In the genomic region with DNA sequence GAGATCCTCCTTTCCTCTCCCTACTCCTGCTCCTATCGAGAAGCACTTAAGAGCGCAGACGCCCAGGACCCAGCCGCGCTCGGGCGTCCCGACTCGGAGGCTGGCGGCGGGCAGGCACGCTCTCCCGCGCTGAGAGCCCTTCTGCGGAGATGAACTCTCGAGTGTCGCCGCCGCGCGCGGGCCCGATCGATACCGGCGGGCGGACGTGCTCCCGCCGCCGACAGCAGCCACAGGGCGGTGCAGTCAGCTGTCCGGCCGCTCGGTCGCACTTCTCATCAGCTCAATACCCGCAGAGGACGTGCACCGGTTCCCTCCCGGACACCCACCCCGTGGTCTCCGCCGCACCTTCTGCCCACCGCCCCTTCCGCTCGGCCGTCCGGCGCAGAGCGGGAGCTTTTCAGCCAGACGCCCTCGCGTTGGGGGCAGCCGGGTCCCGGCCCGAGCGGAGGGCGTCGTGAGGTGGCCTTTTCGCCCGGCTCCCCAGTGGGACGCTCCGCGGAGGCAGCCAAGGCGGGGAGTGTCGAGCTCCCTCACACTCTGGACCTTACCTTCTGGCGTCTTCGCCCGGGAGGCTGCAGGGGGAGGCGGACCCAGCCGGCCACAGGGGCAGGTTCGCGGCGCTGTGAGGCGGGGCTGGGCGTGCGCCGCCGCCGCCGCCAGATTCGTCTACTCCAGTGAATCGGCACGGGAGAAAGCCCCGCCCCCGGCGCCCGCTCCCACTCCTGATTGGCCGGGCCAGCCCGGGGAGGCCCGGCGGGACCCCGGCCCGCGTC, we compare ENCODE assay signal across 8 cellular contexts. TPM values are rescaled to one million over a fixed set of nuclear protein-coding genes. Genes with fewer than 3 reads are reported as not detected.
DNase-seq lines count a peak whose midpoint lies in the region; ATAC-seq and TF ChIP-seq lines count a peak whose summit lies in the region.

No MANE protein-coding gene starts in this region.

- peak overlapping the region; percentile 68 for H3K4me3 Mint-ChIP-seq in activated CD8-positive, alpha-beta T cell treated with anti-CD3 and anti-CD28 coated beads, Interleukin-2, amount 10 ng/mL, durations not matched to agents 7 days and 5 days
- peak overlapping the region; percentile 27 for H3K4me3 Mint-ChIP-seq in endodermal cell

- H3K27me3 Mint-ChIP-seq in activated CD8-positive, alpha-beta T cell treated with anti-CD3 and anti-CD28 coated beads, Interleukin-2, amount 10 ng/mL, durations not matched to agents 7 days and 5 days (ENCODE audit: low read depth) = peaks cover 51% of the 10 kb centered on the region
- H3K27me3 Mint-ChIP-seq in endodermal cell (ENCODE audit: insufficient read depth) = peaks cover 88% of the 10 kb centered on the region

- H3K9me3 ChIP-seq in endodermal cell (ENCODE audit: control insufficient read depth, low read length) (no peaks in the 10 kb centered on the region), mucosa of descending colon (no peaks in the 10 kb centered on the region)

- DNase-seq in AG08396 (ENCODE audit: low spot score) = peak; percentile 78
- DNase-seq in NCI-H446 (lab: John Stamatoyannopoulos, UW) = peak; percentile 64 to 94
- peak; percentile 63 for DNase-seq in activated CD8-positive, alpha-beta T cell treated with anti-CD3 and anti-CD28 coated beads, Interleukin-2, amount 10 ng/mL, durations not matched to agents 7 days and 5 days
- peak; percentile 97 for DNase-seq in endodermal cell
- DNase-seq in mucosa of descending colon = peak; percentile 72 to 78 (median 72)
- DNase-seq in stimulated activated CD8-positive, alpha-beta memory T cell treated with anti-CD3 and anti-CD28 coated beads, Interleukin-4, amount 100 ng/mL, for 48 hours = peak; percentile 88

- H3K27ac Mint-ChIP-seq in activated CD8-positive, alpha-beta T cell treated with anti-CD3 and anti-CD28 coated beads, Interleukin-2, amount 10 ng/mL, durations not matched to agents 7 days and 5 days = no peak overlapping the region
- H3K27ac Mint-ChIP-seq in endodermal cell = no peak overlapping the region

- TF ChIP-seq CTCF in endodermal cell (conservative IDR thresholded peaks at IDR 0.05) (peak; percentile 32), mucosa of descending colon (IDR thresholded peaks at IDR 0.05) (no peak)

- H3K36me3 Mint-ChIP-seq in activated CD8-positive, alpha-beta T cell treated with anti-CD3 and anti-CD28 coated beads, Interleukin-2, amount 10 ng/mL, durations not matched to agents 7 days and 5 days (ENCODE audit: low read depth) = no peaks in the 10 kb centered on the region
- peaks cover 4% of the 10 kb centered on the region for H3K36me3 Mint-ChIP-seq in endodermal cell (ENCODE audit: low read depth)

- no peaks in the 10 kb centered on the region for H3K9me3 Mint-ChIP-seq in activated CD8-positive, alpha-beta T cell treated with anti-CD3 and anti-CD28 coated beads, Interleukin-2, amount 10 ng/mL, durations not matched to agents 7 days and 5 days (ENCODE audit: insufficient read depth)
- H3K9me3 Mint-ChIP-seq in endodermal cell = no peaks in the 10 kb centered on the region

- H3K4me1 Mint-ChIP-seq in activated CD8-positive, alpha-beta T cell treated with anti-CD3 and anti-CD28 coated beads, Interleukin-2, amount 10 ng/mL, durations not matched to agents 7 days and 5 days (ENCODE audit: low read depth) = peaks cover 16% of the 10 kb centered on the region
- peaks cover 7% of the 10 kb centered on the region for H3K4me1 Mint-ChIP-seq in endodermal cell

- POLR2A ChIA-PET in activated CD8-positive, alpha-beta T cell treated with anti-CD3 and anti-CD28 coated beads, Interleukin-2, amount 10 ng/mL, durations not matched to agents 7 days and 5 days (lab: Charles Lee) = no interaction called here

- ATAC-seq in GM19023 (IDR thresholded peaks at IDR 0.05; ENCODE audit: unreplicated experiment) = peak; percentile 78
- peak; percentile 67 for ATAC-seq in HG03159 (IDR thresholded peaks at IDR 0.05; ENCODE audit: unreplicated experiment)
- peak; percentile 77 for ATAC-seq in activated CD8-positive, alpha-beta T cell treated with anti-CD3 and anti-CD28 coated beads, Interleukin-2, amount 10 ng/mL, durations not matched to agents 7 days and 5 days
- ATAC-seq in mucosa of descending colon = peak; percentile 87

- H3K36me3 ChIP-seq in endodermal cell (ENCODE audit: control insufficient read depth, insufficient read depth, low read length) (no peaks in the 10 kb centered on the region), mucosa of descending colon (ENCODE audit: low read depth) (no peaks in the 10 kb centered on the region)

- intact Hi-C loops in mucosa of descending colon (cut with DNase I, micrococcal nuclease) = no loop called here

- H3K4me3 ChIP-seq in endodermal cell (ENCODE audit: low read length) = peak overlapping the region; percentile 72
- no peak overlapping the region for H3K4me3 ChIP-seq in mucosa of descending colon

- WGBS in endodermal cell (ENCODE audit: insufficient coverage in 1 of 2, insufficient read length in 1 of 2), 2 experiments = 0 to 2% methylated on average over 21 to 95 of the region's 95 CpGs

- H3K9ac ChIP-seq in endodermal cell (ENCODE audit: extremely low read depth, low read length, poor library complexity, severe bottlenecking) = no peak overlapping the region

- H3K4me1 ChIP-seq in endodermal cell (ENCODE audit: control insufficient read depth, insufficient read depth, low read length) (peaks cover 4% of the 10 kb centered on the region), mucosa of descending colon (ENCODE audit: low read depth) (peaks cover 25% of the 10 kb centered on the region)

- CTCF ChIA-PET in activated CD8-positive, alpha-beta T cell treated with anti-CD3 and anti-CD28 coated beads, Interleukin-2, amount 10 ng/mL, durations not matched to agents 7 days and 5 days (lab: Charles Lee) = interaction anchor here (1.5 kb wide), 1 partner anchor 9 kb away, joined by 4 read pairs; no protein-coding TSS in a partner anchor

- no peak overlapping the region for H3K27ac ChIP-seq in endodermal cell (ENCODE audit: low read depth, low read length)

- H3K27me3 ChIP-seq in endodermal cell (ENCODE audit: control insufficient read depth, insufficient read depth, low read length, poor library complexity, severe bottlenecking) = peaks cover 91% of the 10 kb centered on the region

RNA-seq across cellular contexts. Expression of a gene that starts 0.4 kb away (rescaled TPM):
- not detected for total RNA-seq in activated CD8-positive, alpha-beta T cell treated with anti-CD3 and anti-CD28 coated beads, Interleukin-2, amount 10 ng/mL, durations not matched to agents 7 days and 5 days
- total RNA-seq in endodermal cell (under 1 TPM; 0.15 to 0.18 TPM), mucosa of descending colon (not detected)
- 0.07 TPM for polyA plus RNA-seq in endodermal cell (2013, experiment 1 of 2)
- 0.08 TPM for polyA plus RNA-seq in endodermal cell (2013, experiment 2 of 2)
